Comparison of ENCODE assay signal across 1 cellular context in genomic region chr19:51108066-51108804, GRCh38.
A peak's percentile ranks its signal among the peaks of the same experiment; 100 is the strongest.
TF ChIP-seq lines count a peak whose summit lies in the region.

Gene CTU1 (minus strand): TSS chr19:51108409. CDS start chr19:51104569, 3,840 bp downstream.

TF ChIP-seq in HepG2, 621 proteins besides CTCF, POLR2A, EP300 and RAD21 (continued from another document):
- TF ChIP-seq ZNF766 (CRISPR knock-in tag; IDR thresholded peaks at IDR 0.05; ENCODE audit: borderline replicate concordance) = peak; percentile 69; the same call in 1 of the 2 replicates
- peak; percentile 88 for TF ChIP-seq ELF3 (CRISPR knock-in tag; IDR thresholded peaks at IDR 0.05)
- TF ChIP-seq ZSCAN29 (CRISPR knock-in tag; conservative IDR thresholded peaks at IDR 0.05) = no peak
- peak; percentile 56 for TF ChIP-seq MNT (IDR thresholded peaks at IDR 0.05)
- peak; percentile 58 for TF ChIP-seq ZNF687 (CRISPR knock-in tag; IDR thresholded peaks at IDR 0.05)
- peak; percentile 57 for TF ChIP-seq ERF (CRISPR knock-in tag; IDR thresholded peaks at IDR 0.05)
- peak; percentile 84 for TF ChIP-seq MIER3 (CRISPR knock-in tag; IDR thresholded peaks at IDR 0.05; ENCODE audit: borderline replicate concordance)
- peak; percentile 73; the same call in 1 of the 2 replicates for TF ChIP-seq ZNF572 (CRISPR knock-in tag; IDR thresholded peaks at IDR 0.05)
- no peak for TF ChIP-seq NONO (IDR thresholded peaks at IDR 0.05)
- TF ChIP-seq NONO (CRISPR knock-in tag; conservative IDR thresholded peaks at IDR 0.05) = no peak; the same call in 1 of the 2 replicates
- no peak for TF ChIP-seq ZHX1 (CRISPR knock-in tag; IDR thresholded peaks at IDR 0.05; ENCODE audit: low read depth)
- peak; percentile 70; the same call in 1 of the 2 replicates for TF ChIP-seq ZNF788 (CRISPR knock-in tag; IDR thresholded peaks at IDR 0.05; ENCODE audit: borderline replicate concordance)
- no peak for TF ChIP-seq ZBTB4 (CRISPR knock-in tag; IDR thresholded peaks at IDR 0.05; ENCODE audit: borderline replicate concordance)
